23 cellular contexts compared by ENCODE assay signal in the genomic region with DNA sequence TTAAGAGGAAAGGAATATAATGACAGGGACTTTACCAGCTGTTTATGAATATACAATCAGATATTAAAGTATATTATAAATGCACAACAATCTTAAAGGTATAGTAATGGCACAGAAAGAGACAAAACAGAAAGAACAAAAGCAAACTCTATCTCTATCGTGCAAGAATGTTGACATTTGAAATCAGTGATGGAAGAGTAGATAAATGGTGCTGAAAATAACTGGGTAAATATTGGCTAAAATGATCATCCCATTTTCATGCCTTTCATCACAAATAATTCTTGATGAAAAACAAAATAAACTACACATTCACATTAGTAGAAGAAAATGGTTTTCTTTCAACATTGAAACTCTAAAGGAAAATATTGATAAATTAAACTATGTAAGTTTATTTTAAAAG.
A peak's percentile ranks its signal among the peaks of the same experiment; 100 is the strongest.
DNase-seq lines count a peak whose midpoint lies in the region; ATAC-seq, FAIRE-seq and TF ChIP-seq lines count a peak whose summit lies in the region.
"Had no signal": no experiment of that assay in that cellular context is flagged by ENCODE, and none has a peak within 500 bp of the region (broad histone marks: within the 10 kb centered on the region; RNA-seq: fewer than 3 reads in every experiment).

No MANE protein-coding gene starts in this region.

- no peak for TF ChIP-seq RAD21 in HepG2 (CRISPR knock-in tag; IDR thresholded peaks at IDR 0.05)
- TF ChIP-seq RAD21 in GM12878 (IDR thresholded peaks at IDR 0.05; ENCODE audit: insufficient read depth, low read depth, low read length): no peak

- H3K9me3 ChIP-seq in HepG2 (ENCODE audit: low read length): no peaks in the 10 kb centered on the region
- H3K9me3 ChIP-seq in right lobe of liver: no peaks in the 10 kb centered on the region
- H3K9me3 ChIP-seq in GM12878 (replicated peaks; ENCODE audit: control insufficient read depth, insufficient read depth, low read length): no peaks in the 10 kb centered on the region
- no peaks in the 10 kb centered on the region for H3K9me3 ChIP-seq in stomach
- H3K9me3 ChIP-seq in trophoblast cell (ENCODE audit: insufficient read depth, low read depth, low read length): no peaks in the 10 kb centered on the region
- H3K9me3 ChIP-seq: A549; BLaER1 treated with 17β-estradiol and CSF1 and Interleukin-3, amounts not matched to agents 10 nM and 100 nM; Caco-2 had no signal

- H3K18ac ChIP-seq in trophoblast cell (ENCODE audit: low read length): no peak overlapping the region

- no peaks in the 10 kb centered on the region for H3K79me1 ChIP-seq in trophoblast cell (ENCODE audit: low read length)

- CTCF ChIA-PET in HepG2 (lab: Yijun Ruan, JAX; ENCODE audit: low intra/inter-chr PET ratio, low total read pairs): no interaction called here
- CTCF ChIA-PET in GM12878 (lab: Yijun Ruan, JAX): interaction anchor here (1.2 kb wide), 1 partner anchor 11 kb away, joined by 3 read pairs; no protein-coding TSS in a partner anchor

- H3K4me1 ChIP-seq in HepG2 (ENCODE audit: insufficient read depth, low read length) (peaks cover 11% of the 10 kb centered on the region), right lobe of liver (no peaks in the 10 kb centered on the region), GM12878 (ENCODE audit: control insufficient read depth, insufficient read depth, low read length) (no peaks in the 10 kb centered on the region), stomach (peaks cover 0 to 4% (median 0%) of the 10 kb centered on the region in 4 donors), trophoblast cell (ENCODE audit: control insufficient read depth in 1 of 2, insufficient read depth in 2 of 2, low read length in 2 of 2) (no peaks in the 10 kb centered on the region)

- H3K27ac ChIP-seq in HepG2 (ENCODE audit: extremely low read length, insufficient read depth, low read length) (no peak overlapping the region), right lobe of liver (no peak overlapping the region), GM12878 (ENCODE audit: control insufficient read depth, insufficient read depth) (no peak overlapping the region), stomach (no peak overlapping the region), trophoblast cell (ENCODE audit: low read depth, low read length) (no peak overlapping the region)
- H3K27ac ChIP-seq: A549, C4-2B had no signal

- POLR2A ChIA-PET in HepG2 (lab: Yijun Ruan, JAX): no interaction called here
- POLR2A ChIA-PET in GM12878 (lab: Charles Lee): no interaction called here

- no peak overlapping the region for H4K8ac ChIP-seq in trophoblast cell (ENCODE audit: low read depth, low read length)

- intact Hi-C loops in HepG2 (cut with micrococcal nuclease; ENCODE audit: unreplicated experiment) (no loop called here), right lobe of liver (cut with DNase I) (no loop called here), GM12878 (cut with micrococcal nuclease; ENCODE audit: unreplicated experiment) (no loop called here), stomach (cut with DNase I; ENCODE audit: low total_unique reads) (no loop called here)

- H3K4ac ChIP-seq in trophoblast cell (ENCODE audit: low read depth, low read length): no peak overlapping the region

- H4K12ac ChIP-seq in trophoblast cell (ENCODE audit: low read depth, low read length): no peak overlapping the region

- H2BK120ac ChIP-seq in trophoblast cell (ENCODE audit: insufficient read depth, low read length, poor library complexity): no peak overlapping the region

- no peak overlapping the region for H3K14ac ChIP-seq in trophoblast cell (ENCODE audit: low read length)

- no peak overlapping the region for H4K91ac ChIP-seq in trophoblast cell (ENCODE audit: low read depth, low read length)

- no peaks in the 10 kb centered on the region for H3K27me3 ChIP-seq in HepG2 (ENCODE audit: control insufficient read depth in 1 of 2, insufficient read depth in 2 of 2, low read length in 2 of 2)
- no peaks in the 10 kb centered on the region for H3K27me3 ChIP-seq in right lobe of liver
- no peaks in the 10 kb centered on the region for H3K27me3 ChIP-seq in GM12878 (replicated peaks in 1 of 2; ENCODE audit: control insufficient read depth in 2 of 2, insufficient read depth in 2 of 2, low read length in 1 of 2)
- H3K27me3 ChIP-seq in stomach: no peaks in the 10 kb centered on the region
- H3K27me3 ChIP-seq in trophoblast cell (ENCODE audit: insufficient read depth, low read length): no peaks in the 10 kb centered on the region
- H3K27me3 ChIP-seq: BLaER1 treated with 17β-estradiol and CSF1 and Interleukin-3, amounts not matched to agents 10 nM and 100 nM had no signal

- H3K9ac ChIP-seq in HepG2 (ENCODE audit: insufficient read depth, low read depth, low read length) (no peak overlapping the region), GM12878 (ENCODE audit: control insufficient read depth, insufficient read depth, low read length) (no peak overlapping the region), trophoblast cell (ENCODE audit: low read length) (no peak overlapping the region)
- H3K9ac ChIP-seq: BLaER1 treated with 17β-estradiol and CSF1 and Interleukin-3, amounts not matched to agents 10 nM and 100 nM had no signal

- H2BK5ac ChIP-seq in trophoblast cell (ENCODE audit: low read depth, low read length, poor library complexity): no peak overlapping the region

- no peak overlapping the region for H2BK12ac ChIP-seq in trophoblast cell (ENCODE audit: low read length)

- TF ChIP-seq CTCF in HepG2 (CRISPR knock-in tag; IDR thresholded peaks at IDR 0.05): no peak
- no peak for TF ChIP-seq CTCF in right lobe of liver (IDR thresholded peaks at IDR 0.05)
- TF ChIP-seq CTCF in D721Med (IDR thresholded peaks at IDR 0.05; ENCODE audit: insufficient read depth, missing control alignments): no peak
- no peak for TF ChIP-seq CTCF in GM12878 (IDR thresholded peaks at IDR 0.05 in 2 of 3, conservative IDR thresholded peaks at IDR 0.05 in 1 of 3; ENCODE audit: control insufficient read depth in 2 of 3, extremely low read depth in 1 of 3, insufficient read depth in 1 of 3, low read depth in 3 of 3, low read length in 3 of 3)
- no peak for TF ChIP-seq CTCF in stomach (IDR thresholded peaks at IDR 0.05)

- H3K79me2 ChIP-seq in HepG2 (ENCODE audit: insufficient read depth, low read length) (no peaks in the 10 kb centered on the region), GM12878 (ENCODE audit: control insufficient read depth, insufficient read depth, low read length) (no peaks in the 10 kb centered on the region), trophoblast cell (ENCODE audit: control insufficient read depth, insufficient read depth, low read length, poor library complexity) (no peaks in the 10 kb centered on the region)

- H3K4me3 ChIP-seq in HepG2 (replicated peaks in 1 of 3; ENCODE audit: insufficient read depth in 1 of 3, low read depth in 2 of 3, low read length in 3 of 3): no peak overlapping the region
- H3K4me3 ChIP-seq in right lobe of liver: no peak overlapping the region
- no peak overlapping the region for H3K4me3 ChIP-seq in GM12878
- H3K4me3 ChIP-seq in stomach: no peak overlapping the region
- no peak overlapping the region for H3K4me3 ChIP-seq in trophoblast cell (ENCODE audit: low read depth, low read length)
- H3K4me3 ChIP-seq: A549; BLaER1 treated with 17β-estradiol and CSF1 and Interleukin-3, amounts not matched to agents 10 nM and 100 nM had no signal

- H3K4me2 ChIP-seq in HepG2 (ENCODE audit: low read depth, low read length) (no peak overlapping the region), GM12878 (ENCODE audit: control insufficient read depth, insufficient read depth) (no peak overlapping the region), trophoblast cell (ENCODE audit: low read length) (no peak overlapping the region)
- H3K4me2 ChIP-seq: A549; BLaER1 treated with 17β-estradiol and CSF1 and Interleukin-3, amounts not matched to agents 10 nM and 100 nM had no signal

- no peak overlapping the region for H3K23ac ChIP-seq in trophoblast cell (ENCODE audit: low read length)

- RAD21 ChIA-PET in GM12878 (lab: Charles Lee; ENCODE audit: unreplicated experiment): interaction anchor here (1.4 kb wide), 1 partner anchor 31 kb away, joined by 6 read pairs; no protein-coding TSS in a partner anchor

- no peak for ATAC-seq in HepG2
- ATAC-seq in right lobe of liver: no peak
- ATAC-seq in GM12878: no peak
- ATAC-seq: A549; CD8-positive, alpha-beta T cell had no signal

- no peak for DNase-seq in HepG2 (ENCODE audit: low spot score)
- no peak for DNase-seq in right lobe of liver
- no peak for DNase-seq in D721Med (ENCODE audit: insufficient read length, low spot score)
- DNase-seq in GM12878 (ENCODE audit: low read depth, low spot score): no peak
- no peak for DNase-seq in stomach
- no peak for DNase-seq in stimulated activated naive CD4-positive, alpha-beta T cell treated with Interleukin-2 at 50 U/mL for 16 hours (lab: John Stamatoyannopoulos, UW)
- no peak for DNase-seq in trophoblast cell
- DNase-seq: Caco-2; Calu3; CD4-positive, alpha-beta T cell; CD8-positive, alpha-beta T cell; DMS 273 treated with DMSO at 0.1 percent for 48 hours; DMS153; DMS53; DMS79; DND-41; EL; GDM1 had no signal

- H4K20me1 ChIP-seq in HepG2 (ENCODE audit: insufficient read depth, low read length) (no peaks in the 10 kb centered on the region), GM12878 (ENCODE audit: control insufficient read depth, insufficient read depth) (no peaks in the 10 kb centered on the region)
- H4K20me1 ChIP-seq: BLaER1 treated with 17β-estradiol and CSF1 and Interleukin-3, amounts not matched to agents 10 nM and 100 nM had no signal

- BruUV-seq in HepG2 (replicated peaks; lab: Mats Ljungman, UMichigan): no TSS peak
- no TSS peak for BruUV-seq in GM12878 (replicated peaks; lab: Mats Ljungman, UMichigan)

- TF ChIP-seq EP300 in HepG2 (IDR thresholded peaks at IDR 0.05; ENCODE audit: low read depth in 2 of 2, low read length in 2 of 2) (peak in 1 of 2 experiments; percentile 29; a peak in 1 of 4 replicates), HepG2 (CRISPR knock-in tag; IDR thresholded peaks at IDR 0.05; ENCODE audit: borderline replicate concordance) (no peak), GM12878 (IDR thresholded peaks at IDR 0.05; ENCODE audit: borderline replicate concordance in 1 of 2, control insufficient read depth in 1 of 2, low read depth in 2 of 2, low read length in 2 of 2) (no peak), stomach (IDR thresholded peaks at IDR 0.05) (no peak)

- H2AFZ ChIP-seq in HepG2 (ENCODE audit: low read length) (no peak overlapping the region), GM12878 (ENCODE audit: control insufficient read depth, low read depth, low read length) (no peak overlapping the region), trophoblast cell (ENCODE audit: insufficient read depth, low read length, poor library complexity) (no peak overlapping the region)

- H2AK5ac ChIP-seq in trophoblast cell (ENCODE audit: low read length): no peak overlapping the region

- SMC1A ChIA-PET in GM12878 (lab: Charles Lee; ENCODE audit: uncharacterized antibody, unreplicated experiment): interaction anchor here (1.2 to 2.1 kb wide), 3 partner anchors 10 to 88 kb away, joined by 3 to 8 read pairs (median 4); no protein-coding TSS in a partner anchor

- no peak for TF ChIP-seq POLR2A in HepG2 (IDR thresholded peaks at IDR 0.05; ENCODE audit: insufficient read depth in 1 of 2, low read depth in 2 of 2, low read length in 2 of 2)
- TF ChIP-seq POLR2A in right lobe of liver (IDR thresholded peaks at IDR 0.05): no peak
- no peak for TF ChIP-seq POLR2A in GM12878 (IDR thresholded peaks at IDR 0.05; ENCODE audit: low read depth, low read length)
- TF ChIP-seq POLR2A in stomach (IDR thresholded peaks at IDR 0.05): no peak

- WGBS in HepG2 (ENCODE audit: low lambda C conversion rate): 0% methylated on average over 1 of the region's 1 CpG
- WGBS in right lobe of liver (ENCODE audit: insufficient coverage, low coverage, low lambda C conversion rate, missing lambda C conversion rate): 0% methylated on average over 1 of the region's 1 CpG
- 0% methylated on average over 1 of the region's 1 CpG for WGBS in GM12878 (ENCODE audit: insufficient coverage, insufficient replicate concordance, low lambda C conversion rate, missing lambda C conversion rate)
- WGBS in stomach, 5 donors: 8 to 35% (median 19%) methylated on average over 1 of the region's 1 CpG
- no CpG with 5 or more reads among the region's 1 CpG for WGBS in trophoblast cell (ENCODE audit: extremely low coverage, insufficient coverage, insufficient read length)

- FAIRE-seq in HepG2 (lab: Jason Lieb, UNC) (no peak), D721Med (lab: Jason Lieb, UNC) (peak; percentile 6), GM12878 (lab: Jason Lieb, UNC) (peak; percentile 27)
- FAIRE-seq: A549, GM12891, GM19239 had no signal

- no peaks in the 10 kb centered on the region for H3K36me3 ChIP-seq in HepG2 (replicated peaks in 1 of 2; ENCODE audit: control insufficient read depth in 1 of 2, insufficient read depth in 2 of 2, low read length in 2 of 2)
- H3K36me3 ChIP-seq in right lobe of liver: no peaks in the 10 kb centered on the region
- no peaks in the 10 kb centered on the region for H3K36me3 ChIP-seq in GM12878 (ENCODE audit: control insufficient read depth in 2 of 2, insufficient read depth in 2 of 2, low read length in 1 of 2)
- no peaks in the 10 kb centered on the region for H3K36me3 ChIP-seq in stomach
- H3K36me3 ChIP-seq in trophoblast cell (ENCODE audit: control insufficient read depth in 1 of 2, insufficient read depth in 2 of 2, low read length in 2 of 2): no peaks in the 10 kb centered on the region
- H3K36me3 ChIP-seq: BLaER1 treated with 17β-estradiol and CSF1 and Interleukin-3, amounts not matched to agents 10 nM and 100 nM had no signal

- in situ Hi-C loops in HepG2 (cut with HindIII; ENCODE audit: extremely low pct_ligation_motif_present, low pct_unique_long_range_greater_than_20kb) (no loop called here), GM12878 (cut with MboI) (no loop called here)
